ENCODE assay signal across 11 cellular contexts in the genomic region with DNA sequence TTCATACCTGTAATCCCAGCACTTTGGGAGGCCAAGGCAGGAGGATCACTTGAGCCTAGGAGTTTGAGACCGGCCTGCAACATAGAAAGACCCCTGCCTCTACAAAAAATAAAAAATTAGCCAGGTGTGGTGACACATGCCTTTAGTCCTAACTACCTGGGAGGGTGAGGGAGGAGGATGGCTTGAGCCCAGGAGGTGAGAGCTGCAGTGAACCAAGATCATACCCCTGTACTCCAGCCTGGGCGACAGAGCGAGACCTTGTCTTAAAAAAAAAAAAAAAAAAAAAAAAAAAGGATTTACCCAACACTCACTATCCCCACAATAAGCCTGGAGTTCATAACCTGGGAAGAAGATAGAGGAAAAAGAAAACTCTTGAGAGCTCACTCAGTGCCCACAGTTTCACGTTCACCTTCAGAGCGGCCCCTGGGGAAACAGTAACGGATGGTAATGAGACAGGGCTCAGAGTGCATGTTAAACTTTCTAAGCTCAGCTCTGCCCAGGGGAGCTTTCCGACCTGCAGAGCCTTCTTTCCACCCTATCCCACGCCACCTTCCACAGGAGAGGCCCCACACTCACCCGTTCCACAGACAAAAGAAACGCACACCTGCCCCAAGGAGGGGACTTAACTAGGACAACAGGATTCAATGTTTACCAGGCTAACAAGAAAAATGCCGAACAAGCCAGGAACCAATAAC.
A peak's percentile ranks its signal among the peaks of the same experiment; 100 is the strongest.
DNase-seq lines count a peak whose midpoint lies in the region; ATAC-seq and TF ChIP-seq lines count a peak whose summit lies in the region.
"Had no signal": no experiment of that assay in that cellular context is flagged by ENCODE, and none has a peak within 500 bp of the region (broad histone marks: within the 10 kb centered on the region; RNA-seq: fewer than 3 reads in every experiment).

No MANE protein-coding gene starts in this region.

- no peaks in the 10 kb centered on the region for H3K36me3 ChIP-seq in effector memory CD4-positive, alpha-beta T cell (ENCODE audit: control insufficient read depth, insufficient read depth, low read length)
- H3K36me3 ChIP-seq in prostate gland, result no peaks in the 10 kb centered on the region
- H3K36me3 ChIP-seq in PC-9 (ENCODE audit: low read depth), result peaks cover 33% of the 10 kb centered on the region
- H3K36me3 ChIP-seq: WERI-Rb-1 had no signal

- peaks cover 75% of the 10 kb centered on the region for H3F3A ChIP-seq in PC-9 (ENCODE audit: insufficient read depth, low read depth)

- no peaks in the 10 kb centered on the region for H3K9me3 Mint-ChIP-seq in CD4-positive, alpha-beta T cell

- peaks cover 74% of the 10 kb centered on the region for H3K4me1 Mint-ChIP-seq in CD4-positive, alpha-beta T cell (ENCODE audit: low read depth)

- H3K27ac Mint-ChIP-seq in CD4-positive, alpha-beta T cell, result peak overlapping the region; percentile 85

- intact Hi-C loops in CD4-positive, alpha-beta T cell (cut with DNase I, micrococcal nuclease), result no loop called here
- intact Hi-C loops in prostate gland (cut with DNase I), result no loop called here
- intact Hi-C loops in PC-9 (cut with micrococcal nuclease; ENCODE audit: unreplicated experiment), result no loop called here

- peaks cover 56% of the 10 kb centered on the region for H4K20me1 ChIP-seq in PC-9 (ENCODE audit: insufficient read depth)

- H3K27me3 Mint-ChIP-seq in CD4-positive, alpha-beta T cell, result no peaks in the 10 kb centered on the region

- H3K4me2 ChIP-seq in PC-9, result no peak overlapping the region

- 70% methylated on average over 11 of the region's 11 CpGs for WGBS in prostate gland

- ATAC-seq in CD4-positive, alpha-beta T cell (ENCODE audit: poor library complexity), result no peak
- ATAC-seq in HG03571 (IDR thresholded peaks at IDR 0.05; ENCODE audit: unreplicated experiment) (peak; percentile 56), GM19395 (IDR thresholded peaks at IDR 0.05; ENCODE audit: unreplicated experiment) (no peak), HG03469 (IDR thresholded peaks at IDR 0.05; ENCODE audit: unreplicated experiment) (no peak)
- ATAC-seq: stimulated activated naive CD8-positive, alpha-beta T cell treated with anti-CD3 and anti-CD28 coated beads, Interleukin-15, Interleukin-2, amounts not matched to agents 100 U/mL and 50 U/mL, for 24 hours had no signal

- H3K36me3 Mint-ChIP-seq in CD4-positive, alpha-beta T cell (ENCODE audit: low read depth), result peaks cover 70% of the 10 kb centered on the region

- CTCF ChIA-PET in CD4-positive, alpha-beta T cell (lab: Charles Lee), result interaction anchor here (0.7 to 3.2 kb wide), 4 partner anchors 12 to 76 kb away, joined by 3 to 18 read pairs (median 4); no protein-coding TSS in a partner anchor
- CTCF ChIA-PET in PC-9 (lab: Charles Lee), result no interaction called here

- TF ChIP-seq POLR2A in prostate gland (IDR thresholded peaks at IDR 0.05), result no peak

- H3K79me2 ChIP-seq in PC-9 (ENCODE audit: low read depth), result peaks cover 90% of the 10 kb centered on the region

- peaks cover 72% of the 10 kb centered on the region for H3K4me1 ChIP-seq in effector memory CD4-positive, alpha-beta T cell (ENCODE audit: control insufficient read depth, insufficient read depth, low read length, poor library complexity, severe bottlenecking)
- H3K4me1 ChIP-seq in prostate gland (replicated peaks) (peaks cover 44% of the 10 kb centered on the region), PC-9 (replicated peaks; ENCODE audit: insufficient read depth) (peaks cover 61% of the 10 kb centered on the region)

- peak overlapping the region; percentile 19 for H3K27ac ChIP-seq in CD4-positive, alpha-beta T cell (ENCODE audit: low read depth, low read length)
- H3K27ac ChIP-seq in effector memory CD4-positive, alpha-beta T cell (ENCODE audit: insufficient read depth, low read length, poor library complexity, severe bottlenecking), result peak overlapping the region; percentile 63
- H3K27ac ChIP-seq in prostate gland, result peak overlapping the region; percentile 40 to 66
- no peak overlapping the region for H3K27ac ChIP-seq in PC-9
- H3K27ac ChIP-seq: WERI-Rb-1 had no signal

- no TSS peak for BruUV-seq in PC-9 (replicated peaks; lab: Mats Ljungman, UMichigan)

- POLR2A ChIA-PET in CD4-positive, alpha-beta T cell (lab: Charles Lee), result interaction anchor here (0.9 kb wide), 1 partner anchor 10 kb away, joined by 3 read pairs; no protein-coding TSS in a partner anchor
- POLR2A ChIA-PET in PC-9 (lab: Charles Lee; ENCODE audit: unreplicated experiment), result no interaction called here

- no peak overlapping the region for H2AFZ ChIP-seq in PC-9

- H3K4me3 Mint-ChIP-seq in CD4-positive, alpha-beta T cell, result peak overlapping the region; percentile 57

- no peaks in the 10 kb centered on the region for H3K9me2 ChIP-seq in PC-9 (ENCODE audit: insufficient read depth)

- no peak for DNase-seq in CD4-positive, alpha-beta T cell
- no peak for DNase-seq in effector memory CD4-positive, alpha-beta T cell
- DNase-seq in prostate gland (ENCODE audit: low spot score), result no peak
- no peak for DNase-seq in PC-9
- no peak for DNase-seq in COR-L47 (lab: John Stamatoyannopoulos, UW)
- DNase-seq: DMS79; stimulated activated naive CD8-positive, alpha-beta T cell treated with anti-CD3 and anti-CD28 coated beads, Interleukin-15, Interleukin-2, amounts not matched to agents 100 U/mL and 50 U/mL, for 24 hours; WERI-Rb-1 had no signal

- no peaks in the 10 kb centered on the region for H3K9me3 ChIP-seq in CD4-positive, alpha-beta T cell (ENCODE audit: control insufficient read depth, low read length)
- H3K9me3 ChIP-seq in effector memory CD4-positive, alpha-beta T cell (ENCODE audit: control insufficient read depth, low read length), result no peaks in the 10 kb centered on the region
- no peaks in the 10 kb centered on the region for H3K9me3 ChIP-seq in prostate gland
- H3K9me3 ChIP-seq in PC-9 (ENCODE audit: insufficient read depth, low read depth), result no peaks in the 10 kb centered on the region

- TF ChIP-seq CTCF in CD4-positive, alpha-beta T cell (IDR thresholded peaks at IDR 0.05), result no peak
- TF ChIP-seq CTCF in prostate gland (IDR thresholded peaks at IDR 0.05), result no peak
- TF ChIP-seq CTCF in PC-9 (conservative IDR thresholded peaks at IDR 0.05), result no peak

- H3K4me3 ChIP-seq in effector memory CD4-positive, alpha-beta T cell (ENCODE audit: insufficient read depth, low read depth, low read length, poor library complexity, severe bottlenecking), result peak overlapping the region; percentile 2
- H3K4me3 ChIP-seq in prostate gland (no peak overlapping the region), PC-9 (no peak overlapping the region)

- H3K27me3 ChIP-seq in CD4-positive, alpha-beta T cell (ENCODE audit: control insufficient read depth, insufficient read depth, low read length), result no peaks in the 10 kb centered on the region
- H3K27me3 ChIP-seq in effector memory CD4-positive, alpha-beta T cell (replicated peaks; ENCODE audit: control insufficient read depth, insufficient read depth, low read length, poor library complexity, severe bottlenecking), result no peaks in the 10 kb centered on the region
- no peaks in the 10 kb centered on the region for H3K27me3 ChIP-seq in prostate gland (replicated peaks; ENCODE audit: insufficient read depth)
- H3K27me3 ChIP-seq in PC-9 (ENCODE audit: insufficient read depth, low read depth), result no peaks in the 10 kb centered on the region
